ENCODE assay signal across 1 cellular context in genomic region chr5:65862384-65862783, GRCh38.
TF ChIP-seq lines count a peak whose summit lies in the region.

No MANE protein-coding gene starts in this region.

TF ChIP-seq in HEK293, 187 proteins besides CTCF, POLR2A, EP300 and RAD21 (continued from another document):
- TF ChIP-seq PRDM10 (tag by site-specific recombination; IDR thresholded peaks at IDR 0.05) (peak; percentile 29; the same call in 1 of the 2 replicates), ZBTB11 (tag by site-specific recombination; conservative IDR thresholded peaks at IDR 0.05; ENCODE audit: low read depth) (no peak), SP7 (tag by site-specific recombination; IDR thresholded peaks at IDR 0.05) (no peak), ZNF704 (tag by site-specific recombination; IDR thresholded peaks at IDR 0.05) (no peak)
